In genomic region chr20:44388466-44389023, GRCh38 we compare ENCODE assay signal across 8 cellular contexts. TPM values are rescaled to one million over a fixed set of nuclear protein-coding genes. Genes with fewer than 3 reads are reported as not detected.
A peak's percentile ranks its signal among the peaks of the same experiment; 100 is the strongest.
DNase-seq lines count a peak whose midpoint lies in the region; ATAC-seq, FAIRE-seq and TF ChIP-seq lines count a peak whose summit lies in the region.

No MANE protein-coding gene starts in this region.

- intact Hi-C loops in kidney (cut with DNase I) = loop anchor here (10.0 kb wide), 1 partner anchor 226 kb away; no protein-coding TSS in a partner anchor

- H3K36me3 Mint-ChIP-seq in CD4-positive, CD25-positive, alpha-beta regulatory T cell = no peaks in the 10 kb centered on the region
- H3K36me3 Mint-ChIP-seq in WTC11 = no peaks in the 10 kb centered on the region

- POLR2A ChIA-PET in WTC11 (lab: Charles Lee) = interaction anchor here (0.5 to 0.6 kb wide), 2 partner anchors 165 to 181 kb away, joined by 3 read pairs; no protein-coding TSS in a partner anchor

- H3K4me1 Mint-ChIP-seq in CD4-positive, CD25-positive, alpha-beta regulatory T cell = peaks cover 0 to 5% (median 4%) of the 10 kb centered on the region in 4 donors
- H3K4me1 Mint-ChIP-seq in WTC11 = peaks cover 7% of the 10 kb centered on the region

- H3K4me3 ChIP-seq in CD4-positive, CD25-positive, alpha-beta regulatory T cell (ENCODE audit: low read depth, low read length) = no peak overlapping the region
- no peak overlapping the region for H3K4me3 ChIP-seq in bronchial epithelial cell (ENCODE audit: low read depth, low read length)
- peak overlapping the region in 1 of 2 donors; percentile 25 for H3K4me3 ChIP-seq in kidney (ENCODE audit: low read length in 2 of 2)

- peaks cover 23% of the 10 kb centered on the region for H3K27me3 Mint-ChIP-seq in CD4-positive, CD25-positive, alpha-beta regulatory T cell
- peaks cover 13% of the 10 kb centered on the region for H3K27me3 Mint-ChIP-seq in WTC11 (ENCODE audit: low read depth)

- H3K36me3 ChIP-seq in CD4-positive, CD25-positive, alpha-beta regulatory T cell (ENCODE audit: control insufficient read depth, insufficient read depth, low read length) = no peaks in the 10 kb centered on the region
- H3K36me3 ChIP-seq in bronchial epithelial cell (ENCODE audit: control insufficient read depth, insufficient read depth, low read length) = no peaks in the 10 kb centered on the region
- peaks cover 0 to 8% of the 10 kb centered on the region in 2 donors for H3K36me3 ChIP-seq in kidney (ENCODE audit: control insufficient read depth in 1 of 2, insufficient read depth in 2 of 2, low read length in 2 of 2)

- no peak for FAIRE-seq in bronchial epithelial cell (lab: Jason Lieb, UNC)
- no peak for FAIRE-seq in kidney (lab: Jason Lieb, UNC)

- peak; percentile 52 to 54 for ATAC-seq in CD4-positive, CD25-positive, alpha-beta regulatory T cell (ENCODE audit: low read depth in 2 of 2)
- ATAC-seq in WTC11 (peak; percentile 96), HG03565 (IDR thresholded peaks at IDR 0.05; ENCODE audit: unreplicated experiment) (no peak)

- no peak overlapping the region for H3K27ac Mint-ChIP-seq in CD4-positive, CD25-positive, alpha-beta regulatory T cell
- peak overlapping the region; percentile 11; the same call in 1 of the 2 replicates for H3K27ac Mint-ChIP-seq in WTC11

- no peak overlapping the region for H3K9ac ChIP-seq in kidney (ENCODE audit: low read length in 2 of 2)

- CTCF ChIA-PET in WTC11 (lab: Charles Lee) = interaction anchor here (0.6 to 4.7 kb wide), 36 partner anchors 8 to 254 kb away, joined by 3 to 40 read pairs (median 4); partner anchors contain the start of genes FITM2, GDAP1L1, OSER1 and SERINC3

- H3K27ac ChIP-seq in CD4-positive, CD25-positive, alpha-beta regulatory T cell (ENCODE audit: insufficient read depth, low read length, poor library complexity, severe bottlenecking) = no peak overlapping the region
- H3K27ac ChIP-seq in kidney (ENCODE audit: low read depth in 2 of 2, low read length in 2 of 2) = no peak overlapping the region

- H3K9me3 Mint-ChIP-seq in CD4-positive, CD25-positive, alpha-beta regulatory T cell = peaks cover 0 to 1% (median 0%) of the 10 kb centered on the region in 7 donors
- no peaks in the 10 kb centered on the region for H3K9me3 Mint-ChIP-seq in WTC11

- no peak overlapping the region for H3K4me3 Mint-ChIP-seq in CD4-positive, CD25-positive, alpha-beta regulatory T cell
- peak overlapping the region; percentile 57 for H3K4me3 Mint-ChIP-seq in WTC11

- H3K27me3 ChIP-seq in CD4-positive, CD25-positive, alpha-beta regulatory T cell (ENCODE audit: control insufficient read depth, insufficient read depth, low read length) = no peaks in the 10 kb centered on the region
- peaks cover 1% of the 10 kb centered on the region for H3K27me3 ChIP-seq in bronchial epithelial cell (ENCODE audit: control insufficient read depth, insufficient read depth, low read length)

- no peaks in the 10 kb centered on the region for H3K9me3 ChIP-seq in CD4-positive, CD25-positive, alpha-beta regulatory T cell (ENCODE audit: control insufficient read depth in 2 of 2, low read length in 2 of 2)
- no peaks in the 10 kb centered on the region for H3K9me3 ChIP-seq in kidney (ENCODE audit: control insufficient read depth in 1 of 2, low read length in 2 of 2)

- DNase-seq in CD4-positive, CD25-positive, alpha-beta regulatory T cell = peak; percentile 41 to 70 (median 44)
- DNase-seq in H4 (ENCODE audit: low spot score) = peak; percentile 60
- DNase-seq in NCI-H2171 treated with DMSO at 0.1 percent for 48 hours (lab: John Stamatoyannopoulos, UW) = peak; percentile 52
- peak; percentile 95 for DNase-seq in WTC11 (ENCODE audit: low spot score)
- peak; percentile 62 for DNase-seq in bronchial epithelial cell (ENCODE audit: low read depth)
- DNase-seq in kidney = no peak
- peak; percentile 74 to 82 for DNase-seq in stimulated activated CD4-positive, alpha-beta T cell treated with anti-CD3 and anti-CD28 coated beads, Interleukin-2, amount 100 ng/mL, for 24 hours

- TF ChIP-seq CTCF in WTC11 (IDR thresholded peaks at IDR 0.05) (peak; percentile 78), bronchial epithelial cell (IDR thresholded peaks at IDR 0.05; ENCODE audit: insufficient read depth, low read length, severe bottlenecking) (peak; percentile 96), kidney (IDR thresholded peaks at IDR 0.05; ENCODE audit: borderline replicate concordance, extremely low read depth, insufficient read depth) (peak; percentile 77)

- peaks cover 5% of the 10 kb centered on the region for H3K4me1 ChIP-seq in CD4-positive, CD25-positive, alpha-beta regulatory T cell (ENCODE audit: control insufficient read depth, insufficient read depth, low read length, poor library complexity, severe bottlenecking)
- H3K4me1 ChIP-seq in kidney (ENCODE audit: control insufficient read depth in 1 of 2, insufficient read depth in 1 of 2, low read depth in 1 of 2, low read length in 2 of 2) = peaks cover 8 to 11% of the 10 kb centered on the region in 2 donors

TF ChIP-seq in WTC11, 78 proteins besides CTCF, POLR2A, EP300 and RAD21 (continues in another document):
- TF ChIP-seq SMAD3 (CRISPR knock-in tag; IDR thresholded peaks at IDR 0.05; ENCODE audit: borderline replicate concordance) (no peak), ZNF423 (CRISPR knock-in tag; IDR thresholded peaks at IDR 0.05) (0 out of 2 replicates have a peak, but pooled peaks have one; percentile 56), EMX1 (CRISPR knock-in tag; IDR thresholded peaks at IDR 0.05) (no peak), NR1H2 (CRISPR knock-in tag; IDR thresholded peaks at IDR 0.05) (no peak), MAX (CRISPR knock-in tag; IDR thresholded peaks at IDR 0.05) (no peak), NR3C1 (CRISPR knock-in tag; conservative IDR thresholded peaks at IDR 0.05; ENCODE audit: low read depth) (no peak), ARID4B (CRISPR knock-in tag; IDR thresholded peaks at IDR 0.05; ENCODE audit: borderline replicate concordance) (no peak), ZBTB21 (CRISPR knock-in tag; IDR thresholded peaks at IDR 0.05; ENCODE audit: borderline replicate concordance) (0 out of 2 replicates have a peak, but pooled peaks have one; percentile 41), CREM (CRISPR knock-in tag; IDR thresholded peaks at IDR 0.05) (0 out of 2 replicates have a peak, but pooled peaks have one; percentile 39), GABPB1 (CRISPR knock-in tag; IDR thresholded peaks at IDR 0.05) (no peak)

RNA-seq across cellular contexts. Expression of gene HNF4A, which starts 33.0 kb away (rescaled TPM):
- not detected for total RNA-seq in CD4-positive, CD25-positive, alpha-beta regulatory T cell
- polyA plus RNA-seq in CD4-positive, CD25-positive, alpha-beta regulatory T cell = not detected
- not detected in 2 replicates for total RNA-seq in H4 (2014; rRNA removed; shearing (Covaris generic))
- total RNA-seq in WTC11 (2021) (0.15 to 0.37 TPM (median 0.21 TPM) in 3 replicates), bronchial epithelial cell (not detected in 2 replicates), kidney (26.0 TPM)
- 42.1 TPM for polyA plus RNA-seq in kidney (ENCODE audit: insufficient read depth, low read depth, low replicate concordance)

RNA-seq across cellular contexts. Expression of gene R3HDML, which starts 51.7 kb away (rescaled TPM):
- not detected for total RNA-seq in CD4-positive, CD25-positive, alpha-beta regulatory T cell
- not detected for polyA plus RNA-seq in CD4-positive, CD25-positive, alpha-beta regulatory T cell
- not detected in 2 replicates for total RNA-seq in H4 (2014; rRNA removed; shearing (Covaris generic))
- not detected in 3 replicates for total RNA-seq in WTC11 (2021)
- total RNA-seq in bronchial epithelial cell = not detected in 2 replicates
- not detected for total RNA-seq in kidney
- not detected for polyA plus RNA-seq in kidney (ENCODE audit: insufficient read depth, low read depth, low replicate concordance)

Comparison
In these comparisons a context has a peak if more than half of its experiments do, and no peak if none do; other contexts are left out.
1. RNA of gene HNF4A, which starts 33.0 kb away (total RNA-seq): 26.0 TPM in kidney (single experiment); 0.15 to 0.37 TPM in WTC11, not detected in CD4-positive, CD25-positive, alpha-beta regulatory T cell (single experiment), not detected in H4 and not detected in bronchial epithelial cell; every median in the first group is over 10 times any median in the second.
2. Peak in every context shown above with its lines, with median percentiles within 50 percentile points of each other: CTCF ChIP-seq.